In the genomic region with DNA sequence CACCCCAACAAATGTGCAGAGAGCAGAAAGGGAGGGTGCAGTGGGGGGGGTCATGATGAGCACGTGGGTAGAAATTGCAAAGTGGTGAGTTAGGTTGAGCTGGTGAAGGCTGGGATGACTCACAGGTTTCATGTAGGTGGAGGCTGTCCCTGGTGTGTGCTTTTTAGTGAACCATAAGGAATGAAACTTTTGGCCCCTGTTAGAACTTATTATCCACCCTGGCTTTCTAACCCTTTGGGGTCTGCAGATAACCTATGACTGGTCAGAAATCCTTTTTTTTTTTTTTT, we compare ENCODE assay signal across 9 cellular contexts. TPM values are rescaled to one million over a fixed set of nuclear protein-coding genes. Genes with fewer than 3 reads are reported as not detected.
DNase-seq lines count a peak whose midpoint lies in the region; ATAC-seq and TF ChIP-seq lines count a peak whose summit lies in the region.
"Had no signal": no experiment of that assay in that cellular context is flagged by ENCODE, and none has a peak within 500 bp of the region (broad histone marks: within the 10 kb centered on the region; RNA-seq: fewer than 3 reads in every experiment).

No MANE protein-coding gene starts in this region.

- H3K27me3 ChIP-seq in sigmoid colon, result no peaks in the 10 kb centered on the region
- H3K27me3 ChIP-seq: BLaER1 treated with 17β-estradiol and CSF1 and Interleukin-3, amounts not matched to agents 10 nM and 100 nM had no signal

- H3K9me3 ChIP-seq in sigmoid colon, result no peaks in the 10 kb centered on the region
- H3K9me3 ChIP-seq: BLaER1 treated with 17β-estradiol and CSF1 and Interleukin-3, amounts not matched to agents 10 nM and 100 nM had no signal

- no peak for TF ChIP-seq EP300 in sigmoid colon (IDR thresholded peaks at IDR 0.05)

- intact Hi-C loops in activated CD4-positive, alpha-beta T cell treated with anti-CD3 and anti-CD28 coated beads for 36 hours (cut with DNase I, micrococcal nuclease), result loop anchor here in 1 of 2 experiments (1.0 kb wide), 1 partner anchor 182 kb away; a partner anchor contains a TSS
- intact Hi-C loops in sigmoid colon (cut with DNase I), result no loop called here

- CTCF ChIA-PET in activated CD4-positive, alpha-beta T cell treated with anti-CD3 and anti-CD28 coated beads for 36 hours (lab: Charles Lee), result interaction anchor here (0.6 to 1.9 kb wide), 8 partner anchors 19 to 111 kb away, joined by 3 to 8 read pairs (median 4); no protein-coding TSS in a partner anchor

- peaks cover 21% of the 10 kb centered on the region for H3K4me1 Mint-ChIP-seq in activated CD4-positive, alpha-beta T cell treated with anti-CD3 and anti-CD28 coated beads for 36 hours

- no peaks in the 10 kb centered on the region for H3K4me1 ChIP-seq in sigmoid colon

- no peaks in the 10 kb centered on the region for H3K27me3 Mint-ChIP-seq in activated CD4-positive, alpha-beta T cell treated with anti-CD3 and anti-CD28 coated beads for 36 hours

- H3K27ac Mint-ChIP-seq in activated CD4-positive, alpha-beta T cell treated with anti-CD3 and anti-CD28 coated beads for 36 hours, result no peak overlapping the region

- TF ChIP-seq CTCF in sigmoid colon (IDR thresholded peaks at IDR 0.05), result no peak

- H3K9me3 Mint-ChIP-seq in activated CD4-positive, alpha-beta T cell treated with anti-CD3 and anti-CD28 coated beads for 36 hours (ENCODE audit: low read depth), result no peaks in the 10 kb centered on the region

- no peak for TF ChIP-seq POLR2A in sigmoid colon (IDR thresholded peaks at IDR 0.05)

- H3K36me3 ChIP-seq in sigmoid colon, result peaks cover 0 to 30% (median 2%) of the 10 kb centered on the region in 4 donors

- no peak overlapping the region for H3K27ac ChIP-seq in sigmoid colon
- H3K27ac ChIP-seq: BLaER1 treated with 17β-estradiol and CSF1 and Interleukin-3, amounts not matched to agents 10 nM and 100 nM had no signal

- POLR2A ChIA-PET in activated CD4-positive, alpha-beta T cell treated with anti-CD3 and anti-CD28 coated beads for 36 hours (lab: Charles Lee), result interaction anchor here (0.6 kb wide), 1 partner anchor 1570 kb away, joined by 4 read pairs; no protein-coding TSS in a partner anchor

- DNase-seq in activated CD4-positive, alpha-beta T cell treated with anti-CD3 and anti-CD28 coated beads for 36 hours, result peak; percentile 76
- no peak for DNase-seq in activated CD4-positive, alpha-beta T cell treated with anti-CD3 and anti-CD28 coated beads, Interleukin-2, amount 50 U/mL, for 1 hour
- DNase-seq in T1000 (lab: John Stamatoyannopoulos, UW) (peak; percentile 35), sigmoid colon (no peak)
- DNase-seq in stimulated activated CD4-positive, alpha-beta T cell treated with anti-CD3 and anti-CD28 coated beads, Interleukin-1b, Interleukin-23, amount 100 ng/mL, for 48 hours, result peak; percentile 60

- no peak overlapping the region for H3K4me3 Mint-ChIP-seq in activated CD4-positive, alpha-beta T cell treated with anti-CD3 and anti-CD28 coated beads for 36 hours

- H3K36me3 Mint-ChIP-seq in activated CD4-positive, alpha-beta T cell treated with anti-CD3 and anti-CD28 coated beads for 36 hours (ENCODE audit: low read depth), result peaks cover 4% of the 10 kb centered on the region

- H3K4me3 ChIP-seq in sigmoid colon, result no peak overlapping the region
- H3K4me3 ChIP-seq: BLaER1 treated with 17β-estradiol and CSF1 and Interleukin-3, amounts not matched to agents 10 nM and 100 nM had no signal

- 15 to 30% methylated on average over 1 of the region's 1 CpG for WGBS in sigmoid colon, 2 donors

- ATAC-seq in activated CD4-positive, alpha-beta T cell treated with anti-CD3 and anti-CD28 coated beads for 36 hours, result peak; percentile 96
- ATAC-seq in esophagus mucosa, result peak; percentile 88
- ATAC-seq in GM18498 (IDR thresholded peaks at IDR 0.05; ENCODE audit: unreplicated experiment), result no peak
- ATAC-seq in HG03175 (IDR thresholded peaks at IDR 0.05; ENCODE audit: unreplicated experiment), result no peak

RNA-seq across cellular contexts. Expression of a gene that starts 46.9 kb away (rescaled TPM):
- 10 to 100 TPM; 15.0 to 19.0 TPM for total RNA-seq in activated CD4-positive, alpha-beta T cell treated with anti-CD3 and anti-CD28 coated beads for 36 hours
- total RNA-seq in esophagus mucosa (23.8 TPM), sigmoid colon (10 to 100 TPM in 2 of 4 donors, 1 to 10 TPM in 2; 7.4 to 14.7 (median 9.8) TPM)
- polyA plus RNA-seq in sigmoid colon, result 10 to 100 TPM; 12.5 to 20.7 (median 13.8) TPM

Comparison
In these comparisons a context has a peak if more than half of its experiments do, and no peak if none do; other contexts are left out.
1. DNase-seq: peak in activated CD4-positive, alpha-beta T cell treated with anti-CD3 and anti-CD28 coated beads for 36 hours (single experiment), T1000 (single experiment) and stimulated activated CD4-positive, alpha-beta T cell treated with anti-CD3 and anti-CD28 coated beads, Interleukin-1b, Interleukin-23, amount 100 ng/mL, for 48 hours (single experiment); none in activated CD4-positive, alpha-beta T cell treated with anti-CD3 and anti-CD28 coated beads, Interleukin-2, amount 50 U/mL, for 1 hour (single experiment) and sigmoid colon (single experiment).
2. ATAC-seq: peak in activated CD4-positive, alpha-beta T cell treated with anti-CD3 and anti-CD28 coated beads for 36 hours (single experiment) and esophagus mucosa (single experiment); none in GM18498 (single experiment) and HG03175 (single experiment).